Comparison of ENCODE assay signal across 2 cellular contexts in genomic region chr20:36859282-36859555, GRCh38.
TF ChIP-seq lines count a peak whose summit lies in the region.

No MANE protein-coding gene starts in this region.

TF ChIP-seq in IMR-90, 13 proteins besides CTCF, POLR2A, EP300 and RAD21:
- TF ChIP-seq USF2 (IDR thresholded peaks at IDR 0.05; ENCODE audit: low read depth, low read length) (no peak), MXI1 (IDR thresholded peaks at IDR 0.05; ENCODE audit: borderline replicate concordance, low read depth, low read length) (no peak), ELK1 (IDR thresholded peaks at IDR 0.05; ENCODE audit: borderline replicate concordance, low read depth, low read length) (no peak), MAFK (IDR thresholded peaks at IDR 0.05; ENCODE audit: low read depth, low read length) (no peak), BHLHE40 (IDR thresholded peaks at IDR 0.05; ENCODE audit: low read depth, low read length) (no peak), NFE2L2 (IDR thresholded peaks at IDR 0.05; ENCODE audit: low read depth, low read length) (no peak), MAZ (IDR thresholded peaks at IDR 0.05; ENCODE audit: borderline replicate concordance, low read depth, low read length) (no peak), RCOR1 (IDR thresholded peaks at IDR 0.05; ENCODE audit: insufficient replicate concordance, low read length) (no peak), CHD1 (IDR thresholded peaks at IDR 0.05; ENCODE audit: low read depth, low read length) (no peak), FOS (IDR thresholded peaks at IDR 0.05; ENCODE audit: low read depth, low read length) (no peak), RFX5 (IDR thresholded peaks at IDR 0.05; ENCODE audit: low read depth, low read length) (no peak), CEBPB (IDR thresholded peaks at IDR 0.05; ENCODE audit: low read depth, low read length) (no peak), SMC3 (IDR thresholded peaks at IDR 0.05; ENCODE audit: low read depth, low read length) (no peak)
TF ChIP-seq in IMR-90: peak in this region for 0.

TF ChIP-seq in WTC11, 78 proteins besides CTCF, POLR2A, EP300 and RAD21 (continued from another document):
- TF ChIP-seq, protein P1, sequence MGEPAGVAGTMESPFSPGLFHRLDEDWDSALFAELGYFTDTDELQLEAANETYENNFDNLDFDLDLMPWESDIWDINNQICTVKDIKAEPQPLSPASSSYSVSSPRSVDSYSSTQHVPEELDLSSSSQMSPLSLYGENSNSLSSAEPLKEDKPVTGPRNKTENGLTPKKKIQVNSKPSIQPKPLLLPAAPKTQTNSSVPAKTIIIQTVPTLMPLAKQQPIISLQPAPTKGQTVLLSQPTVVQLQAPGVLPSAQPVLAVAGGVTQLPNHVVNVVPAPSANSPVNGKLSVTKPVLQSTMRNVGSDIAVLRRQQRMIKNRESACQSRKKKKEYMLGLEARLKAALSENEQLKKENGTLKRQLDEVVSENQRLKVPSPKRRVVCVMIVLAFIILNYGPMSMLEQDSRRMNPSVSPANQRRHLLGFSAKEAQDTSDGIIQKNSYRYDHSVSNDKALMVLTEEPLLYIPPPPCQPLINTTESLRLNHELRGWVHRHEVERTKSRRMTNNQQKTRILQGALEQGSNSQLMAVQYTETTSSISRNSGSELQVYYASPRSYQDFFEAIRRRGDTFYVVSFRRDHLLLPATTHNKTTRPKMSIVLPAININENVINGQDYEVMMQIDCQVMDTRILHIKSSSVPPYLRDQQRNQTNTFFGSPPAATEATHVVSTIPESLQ (CRISPR knock-in tag; IDR thresholded peaks at IDR 0.05), result no peak
- no peak for TF ChIP-seq CREB1 (CRISPR knock-in tag; IDR thresholded peaks at IDR 0.05)
- no peak for TF ChIP-seq USF2 (CRISPR knock-in tag; IDR thresholded peaks at IDR 0.05)
- TF ChIP-seq TP53 (CRISPR knock-in tag; IDR thresholded peaks at IDR 0.05), result no peak
- no peak for TF ChIP-seq PRRX2 (CRISPR knock-in tag; IDR thresholded peaks at IDR 0.05)
- TF ChIP-seq GTF2I (CRISPR knock-in tag; conservative IDR thresholded peaks at IDR 0.05), result no peak
- TF ChIP-seq JUN (CRISPR knock-in tag; IDR thresholded peaks at IDR 0.05), result no peak
- TF ChIP-seq, protein P2, sequence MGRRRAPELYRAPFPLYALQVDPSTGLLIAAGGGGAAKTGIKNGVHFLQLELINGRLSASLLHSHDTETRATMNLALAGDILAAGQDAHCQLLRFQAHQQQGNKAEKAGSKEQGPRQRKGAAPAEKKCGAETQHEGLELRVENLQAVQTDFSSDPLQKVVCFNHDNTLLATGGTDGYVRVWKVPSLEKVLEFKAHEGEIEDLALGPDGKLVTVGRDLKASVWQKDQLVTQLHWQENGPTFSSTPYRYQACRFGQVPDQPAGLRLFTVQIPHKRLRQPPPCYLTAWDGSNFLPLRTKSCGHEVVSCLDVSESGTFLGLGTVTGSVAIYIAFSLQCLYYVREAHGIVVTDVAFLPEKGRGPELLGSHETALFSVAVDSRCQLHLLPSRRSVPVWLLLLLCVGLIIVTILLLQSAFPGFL (CRISPR knock-in tag; IDR thresholded peaks at IDR 0.05; ENCODE audit: borderline replicate concordance), result no peak
